8 cellular contexts compared by ENCODE assay signal in genomic region chr7:128737867-128738390, GRCh38. TPM values are rescaled to one million over a fixed set of nuclear protein-coding genes. Genes with fewer than 3 reads are reported as not detected.
DNase-seq lines count a peak whose midpoint lies in the region; ATAC-seq and TF ChIP-seq lines count a peak whose summit lies in the region.

No MANE protein-coding gene starts in this region.

- peaks cover 34% of the 10 kb centered on the region for H3K4me1 ChIP-seq in CD4-positive, alpha-beta memory T cell (ENCODE audit: insufficient read depth, low read length)

- H3K36me3 ChIP-seq in CD4-positive, alpha-beta memory T cell (ENCODE audit: insufficient read depth, low read length), result no peaks in the 10 kb centered on the region

- peak overlapping the region; percentile 65 to 100 (median 98) for H3K27ac Mint-ChIP-seq in CD4-positive, alpha-beta memory T cell
- peak overlapping the region; percentile 98 for H3K27ac Mint-ChIP-seq in central memory CD8-positive, alpha-beta T cell (ENCODE audit: low read depth)
- no peak overlapping the region for H3K27ac Mint-ChIP-seq in neural crest cell (ENCODE audit: unreplicated experiment)

- no peak for DNase-seq in CD4-positive, alpha-beta memory T cell
- peak; percentile 94 for DNase-seq in M059J (ENCODE audit: low read depth)
- DNase-seq in central memory CD8-positive, alpha-beta T cell (ENCODE audit: low spot score in 2 of 2), result no peak
- DNase-seq in neural crest cell (ENCODE audit: low read depth, low spot score), result no peak
- no peak for DNase-seq in 8988T
- DNase-seq in NK-92 (lab: John Stamatoyannopoulos, UW; ENCODE audit: unreplicated experiment), result no peak

- ATAC-seq in central memory CD8-positive, alpha-beta T cell (replicated peaks; ENCODE audit: extremely low read depth, poor library complexity, severe bottlenecking), result no peak
- ATAC-seq in GM21360 (IDR thresholded peaks at IDR 0.05; ENCODE audit: unreplicated experiment) (no peak), GM19397 (IDR thresholded peaks at IDR 0.05; ENCODE audit: unreplicated experiment) (no peak)

- H3K9me3 ChIP-seq in CD4-positive, alpha-beta memory T cell (ENCODE audit: control insufficient read depth in 1 of 2, low read length in 2 of 2), result no peaks in the 10 kb centered on the region

- intact Hi-C loops in CD4-positive, alpha-beta memory T cell (cut with micrococcal nuclease), result loop anchor here (2.0 to 10.0 kb wide), 4 partner anchors 53 to 484 kb away; partner anchors contain the start of genes CCDC136, HILPDA and TNPO3

- peaks cover 0 to 3% of the 10 kb centered on the region in 2 donors for H3K27me3 Mint-ChIP-seq in CD4-positive, alpha-beta memory T cell
- no peaks in the 10 kb centered on the region for H3K27me3 Mint-ChIP-seq in central memory CD8-positive, alpha-beta T cell
- H3K27me3 Mint-ChIP-seq in neural crest cell (ENCODE audit: low read depth), result peaks cover 2% of the 10 kb centered on the region

- H3K27me3 ChIP-seq in CD4-positive, alpha-beta memory T cell (ENCODE audit: insufficient read depth, low read length), result no peaks in the 10 kb centered on the region

- peak overlapping the region; percentile 98 to 100 (median 99) for H3K4me3 Mint-ChIP-seq in CD4-positive, alpha-beta memory T cell
- H3K4me3 Mint-ChIP-seq in central memory CD8-positive, alpha-beta T cell, result peak overlapping the region; percentile 100
- peak overlapping the region; percentile 97 for H3K4me3 Mint-ChIP-seq in neural crest cell

- CTCF ChIA-PET in CD4-positive, alpha-beta memory T cell (lab: Charles Lee; ENCODE audit: partially characterized antibody), result interaction anchor here (1.0 to 3.1 kb wide), 7 partner anchors 11 to 263 kb away, joined by 3 to 14 read pairs (median 4); partner anchors contain the start of gene ATP6V1F

- POLR2A ChIA-PET in CD4-positive, alpha-beta memory T cell (lab: Charles Lee; ENCODE audit: partially characterized antibody), result interaction anchor here (0.7 to 2.7 kb wide), 6 partner anchors 9 to 317 kb away, joined by 3 to 12 read pairs (median 5); partner anchors contain the start of genes ATP6V1F and TNPO3

- H3K4me3 ChIP-seq in CD4-positive, alpha-beta memory T cell (ENCODE audit: low read length in 2 of 2), result peak overlapping the region in 1 of 2 donors; percentile 72

- peaks cover 24 to 47% (median 34%) of the 10 kb centered on the region in 4 donors for H3K4me1 Mint-ChIP-seq in CD4-positive, alpha-beta memory T cell
- peaks cover 36% of the 10 kb centered on the region for H3K4me1 Mint-ChIP-seq in central memory CD8-positive, alpha-beta T cell
- H3K4me1 Mint-ChIP-seq in neural crest cell, result peaks cover 33% of the 10 kb centered on the region

- H3K36me3 Mint-ChIP-seq in CD4-positive, alpha-beta memory T cell, result peaks cover 0 to 12% of the 10 kb centered on the region in 2 donors
- peaks cover 15% of the 10 kb centered on the region for H3K36me3 Mint-ChIP-seq in central memory CD8-positive, alpha-beta T cell (ENCODE audit: insufficient read depth)
- H3K36me3 Mint-ChIP-seq in neural crest cell (ENCODE audit: low read depth), result no peaks in the 10 kb centered on the region

- H3K9me3 Mint-ChIP-seq in CD4-positive, alpha-beta memory T cell, result no peaks in the 10 kb centered on the region
- no peaks in the 10 kb centered on the region for H3K9me3 Mint-ChIP-seq in central memory CD8-positive, alpha-beta T cell
- H3K9me3 Mint-ChIP-seq in neural crest cell, result no peaks in the 10 kb centered on the region

- H3K27ac ChIP-seq in CD4-positive, alpha-beta memory T cell (ENCODE audit: low read depth, low read length), result peak overlapping the region; percentile 91

- no peak for TF ChIP-seq CTCF in neural crest cell (conservative IDR thresholded peaks at IDR 0.05)

RNA-seq across cellular contexts. Expression of gene CALU, which starts 1.2 kb away (rescaled TPM):
- 10 to 100 TPM; 18.4 to 20.6 TPM for total RNA-seq in CD4-positive, alpha-beta memory T cell
- 10 to 100 TPM; 23.3 to 24.2 TPM for polyA plus RNA-seq in CD4-positive, alpha-beta memory T cell
- 571 and 729 TPM in 2 replicates for total RNA-seq in M059J (2014; rRNA removed; shearing (Covaris generic))
- 139 and 145 TPM in 2 replicates for total RNA-seq in neural crest cell

RNA-seq across cellular contexts. Expression of gene OPN1SW, which starts 37.7 kb away (rescaled TPM):
- total RNA-seq in CD4-positive, alpha-beta memory T cell, result not detected
- not detected for polyA plus RNA-seq in CD4-positive, alpha-beta memory T cell
- total RNA-seq in M059J (2014; rRNA removed; shearing (Covaris generic)), result not detected in 2 replicates
- not detected in 2 replicates for total RNA-seq in neural crest cell

RNA-seq across cellular contexts. Expression of gene CCDC136, which starts 53.8 kb away (rescaled TPM):
- 10 to 100 TPM; 18.3 to 20.4 TPM for total RNA-seq in CD4-positive, alpha-beta memory T cell
- polyA plus RNA-seq in CD4-positive, alpha-beta memory T cell, result 1 to 10 TPM in 1 of 2 donors, not detected in 1; 3.4 TPM
- 0.74 and 5.7 TPM in 2 replicates for total RNA-seq in M059J (2014; rRNA removed; shearing (Covaris generic))
- total RNA-seq in neural crest cell, result 70.6 and 72.2 TPM in 2 replicates
